ENCODE assay signal across 1 cellular context in genomic region chr1:151801846-151802245, GRCh38.
TF ChIP-seq lines count a peak whose summit lies in the region.

No MANE protein-coding gene starts in this region.

TF ChIP-seq in H1, 55 proteins besides CTCF, POLR2A, EP300 and RAD21:
- TF ChIP-seq ASH2L (IDR thresholded peaks at IDR 0.05; ENCODE audit: low read length) (no peak), MAFK (IDR thresholded peaks at IDR 0.05; ENCODE audit: low read depth, low read length) (no peak), CTBP2 (IDR thresholded peaks at IDR 0.05; ENCODE audit: borderline replicate concordance, insufficient read depth, insufficient read length, low read length) (no peak), BCL11A (IDR thresholded peaks at IDR 0.05; ENCODE audit: low read depth in 2 of 2, low read length in 2 of 2) (no peak), KDM1A (IDR thresholded peaks at IDR 0.05; ENCODE audit: borderline replicate concordance, low read length) (no peak), SP4 (IDR thresholded peaks at IDR 0.05; ENCODE audit: low read length) (no peak), GABPA (IDR thresholded peaks at IDR 0.05; ENCODE audit: borderline replicate concordance, insufficient read depth, low read length) (no peak), TEAD4 (IDR thresholded peaks at IDR 0.05; ENCODE audit: low read depth, low read length) (no peak), EZH2 (IDR thresholded peaks at IDR 0.05; ENCODE audit: low read depth, low read length, severe bottlenecking) (no peak), YY1 (IDR thresholded peaks at IDR 0.05; ENCODE audit: low read depth, low read length) (no peak), TBP (IDR thresholded peaks at IDR 0.05; ENCODE audit: low read depth, low read length) (no peak), BRCA1 (IDR thresholded peaks at IDR 0.05; ENCODE audit: low read depth, low read length) (no peak)
